ENCODE assay signal across 21 cellular contexts in genomic region chr18:56389190-56389589, GRCh38.
"Had no signal": no experiment of that assay in that cellular context is flagged by ENCODE, and none has a peak within 500 bp of the region (broad histone marks: within the 10 kb centered on the region; RNA-seq: fewer than 3 reads in every experiment).

No MANE protein-coding gene starts in this region.

- H3K27me3 ChIP-seq: adrenal gland, cardiac muscle cell, gastrocnemius medialis, heart left ventricle, suprapubic skin had no signal

- DNase-seq: activated CD4-positive, alpha-beta T cell treated with anti-CD3 and anti-CD28 coated beads, Interleukin-2, amount 50 U/mL, for 48 hours; activated effector memory CD4-positive, alpha-beta T cell treated with anti-CD3 and anti-CD28 coated beads, Interleukin-2, amount 50 U/mL, for 16 hours; adrenal gland; effector CD8-positive, alpha-beta T cell; gastrocnemius medialis; heart left ventricle; left cardiac atrium; naive thymus-derived CD4-positive, alpha-beta T cell; right cardiac atrium; small intestine; stimulated activated CD4-positive, alpha-beta T cell treated with anti-CD3 and anti-CD28 coated beads, Interleukin-4, amount 100 ng/mL, for 4 hours; stimulated activated CD8-positive, alpha-beta memory T cell treated with anti-CD3 and anti-CD28 coated beads, Interleukin-4, amount 100 ng/mL, for 48 hours; stimulated activated naive CD4-positive, alpha-beta T cell treated with Interleukin-2 at 50 U/mL for 16 hours; trophoblast cell; WERI-Rb-1 had no signal

- H3K27ac Mint-ChIP-seq: activated naive CD4-positive, alpha-beta T cell treated with anti-CD3 and anti-CD28 coated beads, Interleukin-2, amount 50 U/mL, for 24 hours; naive thymus-derived CD4-positive, alpha-beta T cell had no signal

- H3K4me3 ChIP-seq: adrenal gland, cardiac muscle cell, coronary artery, gastrocnemius medialis, heart left ventricle, lung, prostate gland, suprapubic skin had no signal

- H3K9me3 ChIP-seq: adrenal gland, gastrocnemius medialis, heart left ventricle, prostate gland, suprapubic skin had no signal

- H3K27ac ChIP-seq: adrenal gland, cardiac muscle cell, coronary artery, gastrocnemius medialis, heart left ventricle, prostate gland, suprapubic skin, WERI-Rb-1 had no signal

- H3K36me3 ChIP-seq: adrenal gland, cardiac muscle cell, gastrocnemius medialis, heart left ventricle, prostate gland, suprapubic skin, WERI-Rb-1 had no signal

- FAIRE-seq: small intestine had no signal

- H3K27me3 Mint-ChIP-seq: activated naive CD4-positive, alpha-beta T cell treated with anti-CD3 and anti-CD28 coated beads, Interleukin-2, amount 50 U/mL, for 24 hours; naive thymus-derived CD4-positive, alpha-beta T cell had no signal

- H3K36me3 Mint-ChIP-seq: activated naive CD4-positive, alpha-beta T cell treated with anti-CD3 and anti-CD28 coated beads, Interleukin-2, amount 50 U/mL, for 24 hours; naive thymus-derived CD4-positive, alpha-beta T cell had no signal

- ATAC-seq: gastrocnemius medialis; left cardiac atrium; naive thymus-derived CD4-positive, alpha-beta T cell; right cardiac atrium had no signal

- H3K4me1 ChIP-seq: adrenal gland, gastrocnemius medialis, heart left ventricle, prostate gland had no signal

- H3K4me3 Mint-ChIP-seq: activated naive CD4-positive, alpha-beta T cell treated with anti-CD3 and anti-CD28 coated beads, Interleukin-2, amount 50 U/mL, for 24 hours; naive thymus-derived CD4-positive, alpha-beta T cell had no signal

- H3K9me3 Mint-ChIP-seq: activated naive CD4-positive, alpha-beta T cell treated with anti-CD3 and anti-CD28 coated beads, Interleukin-2, amount 50 U/mL, for 24 hours had no signal

- H3K4me1 Mint-ChIP-seq: activated naive CD4-positive, alpha-beta T cell treated with anti-CD3 and anti-CD28 coated beads, Interleukin-2, amount 50 U/mL, for 24 hours; naive thymus-derived CD4-positive, alpha-beta T cell had no signal
